2 cellular contexts compared by ENCODE assay signal in the genomic region with DNA sequence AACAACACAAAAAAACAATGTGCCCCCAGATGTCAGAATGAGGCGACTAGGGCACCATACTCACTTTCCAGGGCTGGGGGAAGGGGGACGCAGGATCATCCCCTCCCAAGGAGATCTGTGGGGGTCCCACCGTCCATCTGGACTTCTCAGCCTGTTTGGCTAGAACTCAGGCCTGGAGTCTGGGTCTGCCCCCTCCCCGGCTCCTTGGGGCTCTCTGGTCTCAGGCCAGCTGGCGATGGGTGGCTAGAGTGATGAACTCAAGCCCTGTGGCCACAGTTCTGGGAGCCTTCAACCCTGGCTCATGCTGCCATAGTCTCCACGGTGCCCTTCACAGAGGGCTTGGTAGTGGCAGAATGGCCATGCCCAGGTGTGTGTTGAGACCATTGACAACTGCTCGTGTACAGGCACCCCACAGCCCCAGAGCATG.
A peak's percentile ranks its signal among the peaks of the same experiment; 100 is the strongest.
TF ChIP-seq lines count a peak whose summit lies in the region.

No MANE protein-coding gene starts in this region.

TF ChIP-seq in endothelial cell of umbilical vein, 7 proteins besides CTCF, POLR2A, EP300 and RAD21:
- no peak for TF ChIP-seq MYC (IDR thresholded peaks at IDR 0.05; ENCODE audit: low read depth, low read length)
- TF ChIP-seq, protein P1, sequence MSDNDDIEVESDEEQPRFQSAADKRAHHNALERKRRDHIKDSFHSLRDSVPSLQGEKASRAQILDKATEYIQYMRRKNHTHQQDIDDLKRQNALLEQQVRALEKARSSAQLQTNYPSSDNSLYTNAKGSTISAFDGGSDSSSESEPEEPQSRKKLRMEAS (IDR thresholded peaks at IDR 0.05; ENCODE audit: insufficient read depth, insufficient read length), result no peak
- TF ChIP-seq EZH2 (IDR thresholded peaks at IDR 0.05; ENCODE audit: borderline replicate concordance, low read depth, low read length, severe bottlenecking), result no peak
- TF ChIP-seq FOS (IDR thresholded peaks at IDR 0.05; ENCODE audit: borderline replicate concordance, insufficient read depth, low read length), result no peak
- peak; percentile 6 for TF ChIP-seq POLR2AphosphoS5 (IDR thresholded peaks at IDR 0.05; ENCODE audit: insufficient read depth, low read depth, low read length)

TF ChIP-seq in GM23338, 12 proteins besides CTCF, POLR2A, EP300 and RAD21:
- TF ChIP-seq POLR2AphosphoS5 (IDR thresholded peaks at IDR 0.05; ENCODE audit: low read depth) (no peak), JUNB (IDR thresholded peaks at IDR 0.05; ENCODE audit: unreplicated experiment) (no peak), ZNF331 (CRISPR knock-in tag; IDR thresholded peaks at IDR 0.05; ENCODE audit: low read depth) (no peak)
